14 cellular contexts compared by ENCODE assay signal in genomic region chr16:27444015-27444414, GRCh38. TPM values are rescaled to one million over a fixed set of nuclear protein-coding genes. Genes with fewer than 3 reads are reported as not detected.
DNase-seq lines count a peak whose midpoint lies in the region; ATAC-seq, FAIRE-seq and TF ChIP-seq lines count a peak whose summit lies in the region.
"Had no signal": no experiment of that assay in that cellular context is flagged by ENCODE, and none has a peak within 500 bp of the region (broad histone marks: within the 10 kb centered on the region; RNA-seq: fewer than 3 reads in every experiment).

No MANE protein-coding gene starts in this region.

- ATAC-seq in heart right ventricle (no peak), omental fat pad (ENCODE audit: low FRiP score) (no peak), HG03175 (IDR thresholded peaks at IDR 0.05; ENCODE audit: unreplicated experiment) (no peak), GM18498 (IDR thresholded peaks at IDR 0.05; ENCODE audit: unreplicated experiment) (no peak)
- ATAC-seq: activated CD4-positive, CD25-positive, alpha-beta regulatory T cell treated with anti-CD3 and anti-CD28 coated beads, Interleukin-2, amount 50 U/mL, for 24 hours; Panc1 had no signal

- H3K27ac ChIP-seq in heart right ventricle: no peak overlapping the region
- H3K27ac ChIP-seq: esophagus muscularis mucosa had no signal

- WGBS in heart right ventricle, 2 donors: 31 to 38% methylated on average over 2 of the region's 2 CpGs

- H3K9me3 ChIP-seq in heart right ventricle: peaks cover 0 to 23% (median 13%) of the 10 kb centered on the region in 11 donors

- peaks cover 0 to 33% (median 19%) of the 10 kb centered on the region in 7 donors for H3K27me3 ChIP-seq in heart right ventricle

- intact Hi-C loops in cardiac septum (cut with DNase I): no loop called here
- intact Hi-C loops in heart right ventricle (cut with DNase I): no loop called here

- peaks cover 0 to 3% (median 0%) of the 10 kb centered on the region in 9 donors for H3K4me1 ChIP-seq in heart right ventricle
- H3K4me1 ChIP-seq: esophagus muscularis mucosa had no signal

- no peak for FAIRE-seq in urothelium cell line (lab: Jason Lieb, UNC)

- peaks cover 0 to 38% (median 0%) of the 10 kb centered on the region in 9 donors for H3K36me3 ChIP-seq in heart right ventricle
- H3K36me3 ChIP-seq: esophagus muscularis mucosa had no signal

- TF ChIP-seq CTCF in heart right ventricle (IDR thresholded peaks at IDR 0.05): no peak
- no peak for TF ChIP-seq CTCF in fibroblast of the aortic adventitia (IDR thresholded peaks at IDR 0.05; ENCODE audit: insufficient read depth, low read length)
- TF ChIP-seq CTCF in omental fat pad (IDR thresholded peaks at IDR 0.05): no peak

- no peak overlapping the region for H3K4me3 ChIP-seq in heart right ventricle
- H3K4me3 ChIP-seq in fibroblast of the aortic adventitia (ENCODE audit: low read depth, low read length): no peak overlapping the region
- H3K4me3 ChIP-seq: esophagus muscularis mucosa had no signal

- DNase-seq in cardiac septum (ENCODE audit: low spot score) (peak; percentile 46), heart right ventricle (no peak), T1000 (lab: John Stamatoyannopoulos, UW) (peak; percentile 16), fibroblast of the aortic adventitia (ENCODE audit: low read depth) (peak; percentile 74), urothelium cell line (ENCODE audit: low spot score) (peak; percentile 36), omental fat pad (ENCODE audit: low spot score) (no peak)
- DNase-seq: central memory CD4-positive, alpha-beta T cell; DMS79; stimulated activated CD4-positive, alpha-beta T cell treated with anti-CD3 and anti-CD28 coated beads, Interleukin-15, amount 100 ng/mL, for 24 hours had no signal

RNA-seq across cellular contexts. Expression of gene IL21R, which starts 42.0 kb away (rescaled TPM):
- total RNA-seq in cardiac septum (1.4 TPM), heart right ventricle (1 to 10 TPM in 1 of 10 donors, under 1 TPM in 8, not detected in 1; 0.06 to 3.6 (median 0.15) TPM), fibroblast of the aortic adventitia (ENCODE audit: low replicate concordance) (0.54 TPM in 1 of 2 replicates, not detected in the other), omental fat pad (1 to 10 TPM in 1 of 4 donors, under 1 TPM in 2, not detected in 1; 0.19 to 1.3 (median 0.25) TPM)
- polyA plus RNA-seq in heart right ventricle: under 1 TPM in 1 of 2 donors, not detected in 1; 0.07 TPM

Comparison
In these comparisons a context has a peak if more than half of its experiments do, and no peak if none do; other contexts are left out.
1. DNase-seq: peak in cardiac septum (single experiment), T1000 (single experiment), fibroblast of the aortic adventitia (single experiment) and urothelium cell line (single experiment); none in heart right ventricle (0 of 2) and omental fat pad (single experiment).